In genomic region chr7:148699772-148700629, GRCh38 we compare ENCODE assay signal across 8 cellular contexts. TPM values are rescaled to one million over a fixed set of nuclear protein-coding genes. Genes with fewer than 3 reads are reported as not detected.
DNase-seq lines count a peak whose midpoint lies in the region; ATAC-seq, FAIRE-seq and TF ChIP-seq lines count a peak whose summit lies in the region.

No MANE protein-coding gene starts in this region.

- TF ChIP-seq CTCF in CD14-positive monocyte (IDR thresholded peaks at IDR 0.05): no peak
- TF ChIP-seq CTCF in fibroblast of pulmonary artery (IDR thresholded peaks at IDR 0.05; ENCODE audit: low read length, missing control alignments): no peak
- peak in 1 of 3 donors; percentile 16 for TF ChIP-seq CTCF in ovary (IDR thresholded peaks at IDR 0.05)

- DNase-seq in CD14-positive monocyte (ENCODE audit: low spot score): no peak
- DNase-seq in T-helper 2 cell treated with Interferon-gamma antibody and Interleukin-4, amounts not matched to agents 5 μg/mL and 100 μg/mL, for 36 hours (ENCODE audit: low spot score): no peak
- peak; percentile 49 for DNase-seq in fibroblast of pulmonary artery (ENCODE audit: low read depth)
- no peak for DNase-seq in ovary
- DNase-seq in activated gamma-delta T cell (lab: John Stamatoyannopoulos, UW): no peak
- DNase-seq in GM12891 (ENCODE audit: insufficient read length, low spot score): no peak

- H3K9me3 Mint-ChIP-seq in CD14-positive monocyte: no peaks in the 10 kb centered on the region
- H3K9me3 Mint-ChIP-seq in T-helper 2 cell treated with Interferon-gamma antibody and Interleukin-4, amounts not matched to agents 5 μg/mL and 100 μg/mL, for 36 hours: no peaks in the 10 kb centered on the region

- H3K27me3 ChIP-seq in ovary: no peaks in the 10 kb centered on the region

- H3K4me1 ChIP-seq in ovary (ENCODE audit: insufficient read depth): peaks cover 13% of the 10 kb centered on the region

- peak overlapping the region; percentile 79 for H3K4me3 ChIP-seq in fibroblast of pulmonary artery (replicated peaks; ENCODE audit: low read depth, low read length)
- peak overlapping the region; percentile 73 for H3K4me3 ChIP-seq in ovary

- peaks cover 53% of the 10 kb centered on the region for H3K4me1 Mint-ChIP-seq in CD14-positive monocyte
- H3K4me1 Mint-ChIP-seq in T-helper 2 cell treated with Interferon-gamma antibody and Interleukin-4, amounts not matched to agents 5 μg/mL and 100 μg/mL, for 36 hours (ENCODE audit: low read depth): peaks cover 45% of the 10 kb centered on the region

- H3K36me3 ChIP-seq in ovary: no peaks in the 10 kb centered on the region

- H3K36me3 Mint-ChIP-seq in CD14-positive monocyte: no peaks in the 10 kb centered on the region
- H3K36me3 Mint-ChIP-seq in T-helper 2 cell treated with Interferon-gamma antibody and Interleukin-4, amounts not matched to agents 5 μg/mL and 100 μg/mL, for 36 hours (ENCODE audit: low read depth): peaks cover 3% of the 10 kb centered on the region

- ATAC-seq in GM19043 (IDR thresholded peaks at IDR 0.05; ENCODE audit: low read depth, unreplicated experiment) (peak; percentile 30), HG03520 (IDR thresholded peaks at IDR 0.05; ENCODE audit: unreplicated experiment) (peak; percentile 16)

- WGBS in ovary, 3 donors: 0 to 1% (median 1%) methylated on average over 37 of the region's 37 CpGs

- intact Hi-C loops in CD14-positive monocyte (cut with micrococcal nuclease): loop anchor here in 1 of 2 donors (10.0 kb wide), 1 partner anchor 75 kb away; no protein-coding TSS in a partner anchor
- intact Hi-C loops in ovary (cut with DNase I): loop anchor here in 2 of 4 donors (10.0 kb wide), 2 partner anchors 185 to 265 kb away; partner anchors contain the start of gene EZH2 (in 1 of the 2)

- H3K27ac Mint-ChIP-seq in CD14-positive monocyte: peak overlapping the region; percentile 64 to 91 (median 82)
- H3K27ac Mint-ChIP-seq in T-helper 2 cell treated with Interferon-gamma antibody and Interleukin-4, amounts not matched to agents 5 μg/mL and 100 μg/mL, for 36 hours: peak overlapping the region; percentile 87

- peak overlapping the region; percentile 84 to 97 for H3K4me3 Mint-ChIP-seq in CD14-positive monocyte
- H3K4me3 Mint-ChIP-seq in T-helper 2 cell treated with Interferon-gamma antibody and Interleukin-4, amounts not matched to agents 5 μg/mL and 100 μg/mL, for 36 hours: peak overlapping the region; percentile 87

- TF ChIP-seq POLR2A in ovary (IDR thresholded peaks at IDR 0.05): no peak
- no peak for TF ChIP-seq POLR2A in GM12891 (IDR thresholded peaks at IDR 0.05; ENCODE audit: low read depth, low read length)

- no peak for FAIRE-seq in GM12891 (lab: Jason Lieb, UNC)

- peaks cover 0 to 4% (median 1%) of the 10 kb centered on the region in 3 donors for H3K27me3 Mint-ChIP-seq in CD14-positive monocyte (ENCODE audit: low read depth in 3 of 3)
- no peaks in the 10 kb centered on the region for H3K27me3 Mint-ChIP-seq in T-helper 2 cell treated with Interferon-gamma antibody and Interleukin-4, amounts not matched to agents 5 μg/mL and 100 μg/mL, for 36 hours (ENCODE audit: low read depth)

- no peaks in the 10 kb centered on the region for H3K9me3 ChIP-seq in ovary

- no peak for TF ChIP-seq EP300 in ovary (IDR thresholded peaks at IDR 0.05)

- peak overlapping the region; percentile 99 to 100 for H3K27ac ChIP-seq in ovary

TF ChIP-seq in GM12891, 5 proteins besides CTCF, POLR2A, EP300 and RAD21:
- no peak for TF ChIP-seq POLR2AphosphoS5 (IDR thresholded peaks at IDR 0.05; ENCODE audit: low read depth, low read length)
- no peak for TF ChIP-seq SPI1 (IDR thresholded peaks at IDR 0.05; ENCODE audit: low read depth, low read length)
- TF ChIP-seq PAX5 (IDR thresholded peaks at IDR 0.05; ENCODE audit: insufficient read depth, low read length, severe bottlenecking): no peak
- TF ChIP-seq POU2F2 (IDR thresholded peaks at IDR 0.05; ENCODE audit: low read depth, low read length): no peak
- no peak for TF ChIP-seq TAF1 (IDR thresholded peaks at IDR 0.05; ENCODE audit: low read depth, low read length)

RNA-seq across cellular contexts. Expression of gene CUL1, which starts 1.3 kb away (rescaled TPM):
- polyA plus RNA-seq in CD14-positive monocyte (10 to 100 TPM; 23.9 to 32.6 TPM), ovary (10 to 100 TPM; 31.9 to 50.2 TPM)
- total RNA-seq in ovary: 10 to 100 TPM; 35.7 to 51.3 (median 40.2) TPM
- 30.8 TPM for polyA plus RNA-seq in GM12891 (2012; ENCODE audit: low read depth, missing spikeins)
